9 cellular contexts compared by ENCODE assay signal in genomic region chr6:134517145-134517658, GRCh38.
A peak's percentile ranks its signal among the peaks of the same experiment; 100 is the strongest.
DNase-seq lines count a peak whose midpoint lies in the region; ATAC-seq and TF ChIP-seq lines count a peak whose summit lies in the region.
"Had no signal": no experiment of that assay in that cellular context is flagged by ENCODE, and none has a peak within 500 bp of the region (broad histone marks: within the 10 kb centered on the region; RNA-seq: fewer than 3 reads in every experiment).

No MANE protein-coding gene starts in this region.

- H3K9me3 ChIP-seq in vagina, result no peaks in the 10 kb centered on the region
- no peaks in the 10 kb centered on the region for H3K9me3 ChIP-seq in OCI-LY7 (ENCODE audit: low read length)

- H3K27me3 ChIP-seq in dorsolateral prefrontal cortex, result no peaks in the 10 kb centered on the region
- no peaks in the 10 kb centered on the region for H3K27me3 ChIP-seq in vagina

- H3K9me3 Mint-ChIP-seq in Calu3 (ENCODE audit: low read depth, unreplicated experiment), result no peaks in the 10 kb centered on the region

- no peaks in the 10 kb centered on the region for H3K79me2 ChIP-seq in OCI-LY7 (ENCODE audit: insufficient read depth, low read depth, low read length)

- no peak for TF ChIP-seq POLR2A in vagina (IDR thresholded peaks at IDR 0.05)

- H3K4me1 ChIP-seq in vagina, result peaks cover 36% of the 10 kb centered on the region
- H3K4me1 ChIP-seq in OCI-LY7 (ENCODE audit: insufficient read depth, low read length, poor library complexity, severe bottlenecking), result peaks cover 9% of the 10 kb centered on the region

- DNase-seq in Calu3 (peak; percentile 30), NCI-H446 treated with DMSO at 0.1 percent for 48 hours (lab: John Stamatoyannopoulos, UW) (peak; percentile 53), dorsolateral prefrontal cortex (peak in 1 of 10 donors; percentile 48), lung microvascular endothelial cell (ENCODE audit: low read depth in 2 of 2) (peak; percentile 85 to 88), vagina (ENCODE audit: extremely low spot score in 2 of 2) (no peak), OCI-LY7 (ENCODE audit: low spot score) (no peak)
- no peak for DNase-seq in stimulated activated CD4-positive, alpha-beta T cell treated with anti-CD3 and anti-CD28 coated beads, Interleukin-15, amount 100 ng/mL, for 24 hours
- DNase-seq: activated naive CD8-positive, alpha-beta T cell treated with anti-CD3 and anti-CD28 coated beads, Interleukin-2, amount 10 ng/mL, durations not matched to agents 7 days and 5 days had no signal

- no peaks in the 10 kb centered on the region for H3K27me3 Mint-ChIP-seq in Calu3 (ENCODE audit: unreplicated experiment)

- CTCF ChIA-PET in Calu3 (lab: Charles Lee) (interaction anchor here (0.6 kb wide), 1 partner anchor 526 kb away, joined by 3 read pairs; no protein-coding TSS in a partner anchor), OCI-LY7 (lab: Charles Lee; ENCODE audit: unreplicated experiment) (no interaction called here)

- H4K20me1 ChIP-seq in OCI-LY7 (ENCODE audit: insufficient read depth, low read length), result no peaks in the 10 kb centered on the region

- H2AFZ ChIP-seq in OCI-LY7 (ENCODE audit: low read length), result no peak overlapping the region; the same call in 1 of the 2 replicates

- peaks cover 10% of the 10 kb centered on the region for H3K4me1 Mint-ChIP-seq in Calu3 (ENCODE audit: low read depth, unreplicated experiment)

- ATAC-seq in HG03469 (IDR thresholded peaks at IDR 0.05; ENCODE audit: unreplicated experiment), result no peak

- no peak for TF ChIP-seq CTCF in Calu3 (IDR thresholded peaks at IDR 0.05; ENCODE audit: unreplicated experiment)
- TF ChIP-seq CTCF in dorsolateral prefrontal cortex (IDR thresholded peaks at IDR 0.05 in 54 of 56, conservative IDR thresholded peaks at IDR 0.05 in 2 of 56; ENCODE audit: low read depth in 1 of 56, partially characterized antibody in 56 of 56), result no peak
- no peak for TF ChIP-seq CTCF in vagina (IDR thresholded peaks at IDR 0.05)
- no peak for TF ChIP-seq CTCF in OCI-LY7 (conservative IDR thresholded peaks at IDR 0.05; ENCODE audit: low read length)

- H3K4me3 Mint-ChIP-seq in Calu3 (ENCODE audit: low read depth, unreplicated experiment), result peak overlapping the region; percentile 30
- H3K4me3 Mint-ChIP-seq: activated naive CD8-positive, alpha-beta T cell treated with anti-CD3 and anti-CD28 coated beads, Interleukin-2, amount 10 ng/mL, durations not matched to agents 7 days and 5 days had no signal

- no peak overlapping the region for H3K4me2 ChIP-seq in OCI-LY7 (ENCODE audit: low read length)

- POLR2A ChIA-PET in OCI-LY7 (lab: Charles Lee), result no interaction called here

- intact Hi-C loops in Calu3 (cut with micrococcal nuclease; ENCODE audit: unreplicated experiment), result no loop called here
- intact Hi-C loops in dorsolateral prefrontal cortex (cut with DNase I), result no loop called here
- intact Hi-C loops in vagina (cut with DNase I), result no loop called here
- intact Hi-C loops in OCI-LY7 (cut with micrococcal nuclease; ENCODE audit: unreplicated experiment), result no loop called here

- H3K4me3 ChIP-seq in dorsolateral prefrontal cortex (peak overlapping the region in 21 of 59 donors; percentile 1 to 41 (median 18)), vagina (peak overlapping the region; percentile 6 to 14), OCI-LY7 (ENCODE audit: low read depth, low read length, poor library complexity, severe bottlenecking) (no peak overlapping the region)

- H3K36me3 Mint-ChIP-seq in Calu3 (ENCODE audit: insufficient read depth, unreplicated experiment), result no peaks in the 10 kb centered on the region

- H3K27ac Mint-ChIP-seq in Calu3 (ENCODE audit: unreplicated experiment), result no peak overlapping the region
- H3K27ac Mint-ChIP-seq: activated naive CD8-positive, alpha-beta T cell treated with anti-CD3 and anti-CD28 coated beads, Interleukin-2, amount 10 ng/mL, durations not matched to agents 7 days and 5 days had no signal

- BruUV-seq in Calu3 (replicated peaks; lab: Mats Ljungman, UMichigan) (no TSS peak), OCI-LY7 (replicated peaks; lab: Mats Ljungman, UMichigan) (no TSS peak)

- H3K27ac ChIP-seq in dorsolateral prefrontal cortex, result peak overlapping the region in 55 of 59 donors; percentile 3 to 84 (median 57)
- H3K27ac ChIP-seq in vagina, result peak overlapping the region; percentile 47
- no peak overlapping the region for H3K27ac ChIP-seq in OCI-LY7 (ENCODE audit: low read depth, low read length, poor library complexity, severe bottlenecking)

- no peaks in the 10 kb centered on the region for H3K36me3 ChIP-seq in vagina
- H3K36me3 ChIP-seq in OCI-LY7 (ENCODE audit: insufficient read depth, low read length), result no peaks in the 10 kb centered on the region

- H3K9me2 ChIP-seq in OCI-LY7 (ENCODE audit: insufficient read depth, low read length), result no peaks in the 10 kb centered on the region

Comparison
In these comparisons a context has a peak if more than half of its experiments do, and no peak if none do; other contexts are left out.
1. DNase-seq: peak in Calu3 (single experiment), NCI-H446 treated with DMSO at 0.1 percent for 48 hours (single experiment) and lung microvascular endothelial cell (2 of 2); none in vagina (0 of 2), OCI-LY7 (single experiment) and stimulated activated CD4-positive, alpha-beta T cell treated with anti-CD3 and anti-CD28 coated beads, Interleukin-15, amount 100 ng/mL, for 24 hours (single experiment).